35 cellular contexts compared by ENCODE assay signal in the genomic region with DNA sequence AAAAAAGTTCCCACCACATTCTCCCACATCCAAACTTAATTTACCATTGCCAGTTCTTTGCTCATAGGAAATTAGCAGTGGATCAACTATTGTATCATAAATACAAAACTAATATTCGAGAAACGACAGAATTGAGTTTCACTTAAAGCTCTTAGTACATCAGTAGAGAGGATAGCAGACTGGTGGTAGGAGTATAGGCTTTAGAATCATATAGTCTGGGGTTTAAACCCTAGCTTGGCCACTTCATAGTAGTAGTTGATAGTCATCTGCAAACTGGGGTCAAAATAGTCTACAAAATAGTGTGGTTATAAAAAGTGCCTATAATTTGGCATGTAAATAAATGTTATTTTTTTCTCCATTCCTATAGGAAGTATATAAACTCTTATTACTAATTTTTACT.
"Had no signal": no experiment of that assay in that cellular context is flagged by ENCODE, and none has a peak within 500 bp of the region (broad histone marks: within the 10 kb centered on the region; RNA-seq: fewer than 3 reads in every experiment).

No MANE protein-coding gene starts in this region.

- DNase-seq: activated effector memory CD4-positive, alpha-beta T cell treated with anti-CD3 and anti-CD28 coated beads, Interleukin-2, amount 50 U/mL, for 16 hours; activated effector memory CD4-positive, alpha-beta T cell treated with Interleukin-2 at 50 U/mL for 16 hours; activated gamma-delta T cell; activated gamma-delta T cell treated with Interleukin-2 at 50 U/mL for 16 hours; activated naive CD4-positive, alpha-beta T cell; activated naive CD4-positive, alpha-beta T cell treated with anti-CD3 and anti-CD28 coated beads for 36 hours; activated naive CD4-positive, alpha-beta T cell treated with anti-CD3 and anti-CD28 coated beads, Interleukin-2, amount 10 ng/mL, durations not matched to agents 7 days and 5 days; activated naive CD4-positive, alpha-beta T cell treated with anti-CD3 and anti-CD28 coated beads, Interleukin-2, amount 50 U/mL, for 16 hours; activated naive CD4-positive, alpha-beta T cell treated with Interleukin-2 at 50 U/mL for 16 hours; activated naive CD8-positive, alpha-beta T cell treated with anti-CD3 and anti-CD28 coated beads for 36 hours; activated naive CD8-positive, alpha-beta T cell treated with anti-CD3 and anti-CD28 coated beads, Interleukin-2, amount 10 ng/mL, durations not matched to agents 7 days and 5 days; activated naive CD8-positive, alpha-beta T cell treated with anti-CD3 and anti-CD28 coated beads, Interleukin-2, amount 50 U/mL, for 24 hours; activated T-cell treated with anti-CD3 and anti-CD28 coated beads for 4 hours; activated T-cell treated with anti-CD3 and anti-CD28 coated beads, Interleukin-2, amount 50 U/mL, for 1 hour; activated T-cell treated with anti-CD3 and anti-CD28 coated beads, Interleukin-2, amount 50 U/mL, for 24 hours; activated T-cell treated with anti-CD3 and anti-CD28 coated beads, Interleukin-2, amount 50 U/mL, for 4 hours; activated T-cell treated with anti-CD3 and anti-CD28 coated beads, Interleukin-2, amount 50 U/mL, for 48 hours; activated T-cell treated with anti-CD3 and anti-CD28 coated beads, Interleukin-2, amount 50 U/mL, for 72 hours; adrenal gland; amniotic stem cell; anterior cingulate cortex; aorta; body of pancreas; brain microvascular endothelial cell; caudate nucleus; central memory CD4-positive, alpha-beta T cell; cerebellar nuclear complex had no signal

- H3K27ac Mint-ChIP-seq: activated naive CD4-positive, alpha-beta T cell treated with anti-CD3 and anti-CD28 coated beads for 36 hours; activated naive CD4-positive, alpha-beta T cell treated with anti-CD3 and anti-CD28 coated beads, Interleukin-2, amount 10 ng/mL, durations not matched to agents 7 days and 5 days; activated naive CD4-positive, alpha-beta T cell treated with anti-CD3 and anti-CD28 coated beads, Interleukin-2, amount 50 U/mL, for 72 hours; activated naive CD8-positive, alpha-beta T cell treated with anti-CD3 and anti-CD28 coated beads for 36 hours; activated naive CD8-positive, alpha-beta T cell treated with anti-CD3 and anti-CD28 coated beads, Interleukin-2, amount 10 ng/mL, durations not matched to agents 7 days and 5 days; activated naive CD8-positive, alpha-beta T cell treated with anti-CD3 and anti-CD28 coated beads, Interleukin-2, amount 50 U/mL, for 24 hours; activated T-cell treated with anti-CD3 and anti-CD28 coated beads, Interleukin-2, amount 50 U/mL, for 24 hours; activated T-cell treated with anti-CD3 and anti-CD28 coated beads, Interleukin-2, amount 50 U/mL, for 72 hours; activated T-helper 1 cell treated with anti-CD3 and anti-CD28 coated beads, Interleukin-12 subunit alpha, Interleukin-12 subunit beta, Interleukin-2, Interleukin-4 antibody, amounts not matched to agents 30 ng/mL and 10 ng/mL and 1 ng/mL, durations not matched to agents 14 hours and 24 hours and 36 hours; activated T-helper 17 cell treated with anti-CD3 and anti-CD28 coated beads, Interleukin-2, amount 50 U/mL, for 72 hours; activated T-helper 2 cell treated with anti-CD3 and anti-CD28 coated beads, Interferon-gamma antibody, Interleukin-2, Interleukin-4, amounts not matched to agents 10 μg/mL and 5 μg/mL and 100 μg/mL, durations not matched to agents 14 hours and 24 hours and 36 hours; brain had no signal

- H3K9me3 Mint-ChIP-seq: activated naive CD4-positive, alpha-beta T cell treated with anti-CD3 and anti-CD28 coated beads for 36 hours; activated naive CD4-positive, alpha-beta T cell treated with anti-CD3 and anti-CD28 coated beads, Interleukin-2, amount 10 ng/mL, durations not matched to agents 7 days and 5 days; activated naive CD4-positive, alpha-beta T cell treated with anti-CD3 and anti-CD28 coated beads, Interleukin-2, amount 50 U/mL, for 24 hours; activated naive CD4-positive, alpha-beta T cell treated with anti-CD3 and anti-CD28 coated beads, Interleukin-2, amount 50 U/mL, for 72 hours; activated naive CD8-positive, alpha-beta T cell treated with anti-CD3 and anti-CD28 coated beads for 36 hours; activated naive CD8-positive, alpha-beta T cell treated with anti-CD3 and anti-CD28 coated beads, Interleukin-2, amount 10 ng/mL, durations not matched to agents 7 days and 5 days; activated naive CD8-positive, alpha-beta T cell treated with anti-CD3 and anti-CD28 coated beads, Interleukin-2, amount 50 U/mL, for 24 hours; activated T-cell treated with anti-CD3 and anti-CD28 coated beads, Interleukin-2, amount 50 U/mL, for 24 hours; activated T-cell treated with anti-CD3 and anti-CD28 coated beads, Interleukin-2, amount 50 U/mL, for 4 hours; activated T-cell treated with anti-CD3 and anti-CD28 coated beads, Interleukin-2, amount 50 U/mL, for 72 hours; activated T-helper 1 cell treated with anti-CD3 and anti-CD28 coated beads, Interleukin-12 subunit alpha, Interleukin-12 subunit beta, Interleukin-2, Interleukin-4 antibody, amounts not matched to agents 30 ng/mL and 10 ng/mL and 1 ng/mL, durations not matched to agents 14 hours and 24 hours and 36 hours; activated T-helper 17 cell treated with anti-CD3 and anti-CD28 coated beads, Interleukin-2, amount 50 U/mL, for 72 hours; activated T-helper 2 cell treated with anti-CD3 and anti-CD28 coated beads, Interferon-gamma antibody, Interleukin-2, Interleukin-4, amounts not matched to agents 10 μg/mL and 5 μg/mL and 100 μg/mL, durations not matched to agents 14 hours and 24 hours and 36 hours; brain; central memory CD8-positive, alpha-beta T cell had no signal

- H3K27me3 Mint-ChIP-seq: activated naive CD4-positive, alpha-beta T cell treated with anti-CD3 and anti-CD28 coated beads, Interleukin-2, amount 10 ng/mL, durations not matched to agents 7 days and 5 days; activated naive CD4-positive, alpha-beta T cell treated with anti-CD3 and anti-CD28 coated beads, Interleukin-2, amount 50 U/mL, for 24 hours; activated naive CD8-positive, alpha-beta T cell; activated naive CD8-positive, alpha-beta T cell treated with anti-CD3 and anti-CD28 coated beads for 36 hours; activated naive CD8-positive, alpha-beta T cell treated with anti-CD3 and anti-CD28 coated beads, Interleukin-2, amount 10 ng/mL, durations not matched to agents 7 days and 5 days; activated naive CD8-positive, alpha-beta T cell treated with anti-CD3 and anti-CD28 coated beads, Interleukin-2, amount 50 U/mL, for 24 hours; activated T-cell treated with anti-CD3 and anti-CD28 coated beads, Interleukin-2, amount 50 U/mL, for 24 hours; activated T-helper 17 cell treated with anti-CD3 and anti-CD28 coated beads, Interleukin-2, amount 50 U/mL, for 72 hours; brain; central memory CD8-positive, alpha-beta T cell had no signal

- ATAC-seq: activated naive CD4-positive, alpha-beta T cell treated with anti-CD3 and anti-CD28 coated beads, Interleukin-2, amount 50 U/mL, for 72 hours; activated naive CD8-positive, alpha-beta T cell treated with anti-CD3 and anti-CD28 coated beads, Interleukin-2, amount 50 U/mL, for 24 hours; activated T-cell treated with anti-CD3 and anti-CD28 coated beads, Interleukin-2, amount 50 U/mL, for 4 hours; activated T-cell treated with anti-CD3 and anti-CD28 coated beads, Interleukin-2, amount 50 U/mL, for 72 hours; activated T-helper 17 cell treated with anti-CD3 and anti-CD28 coated beads, Interleukin-2, amount 50 U/mL, for 72 hours; body of pancreas had no signal

- H3K4me3 Mint-ChIP-seq: activated naive CD4-positive, alpha-beta T cell treated with anti-CD3 and anti-CD28 coated beads for 36 hours; activated naive CD4-positive, alpha-beta T cell treated with anti-CD3 and anti-CD28 coated beads, Interleukin-2, amount 10 ng/mL, durations not matched to agents 7 days and 5 days; activated naive CD4-positive, alpha-beta T cell treated with anti-CD3 and anti-CD28 coated beads, Interleukin-2, amount 50 U/mL, for 24 hours; activated naive CD8-positive, alpha-beta T cell; activated naive CD8-positive, alpha-beta T cell treated with anti-CD3 and anti-CD28 coated beads for 36 hours; activated naive CD8-positive, alpha-beta T cell treated with anti-CD3 and anti-CD28 coated beads, Interleukin-2, amount 10 ng/mL, durations not matched to agents 7 days and 5 days; activated naive CD8-positive, alpha-beta T cell treated with anti-CD3 and anti-CD28 coated beads, Interleukin-2, amount 50 U/mL, for 24 hours; activated T-cell treated with anti-CD3 and anti-CD28 coated beads, Interleukin-2, amount 50 U/mL, for 24 hours; activated T-cell treated with anti-CD3 and anti-CD28 coated beads, Interleukin-2, amount 50 U/mL, for 4 hours; activated T-cell treated with anti-CD3 and anti-CD28 coated beads, Interleukin-2, amount 50 U/mL, for 72 hours; activated T-helper 1 cell treated with anti-CD3 and anti-CD28 coated beads, Interleukin-12 subunit alpha, Interleukin-12 subunit beta, Interleukin-2, Interleukin-4 antibody, amounts not matched to agents 30 ng/mL and 10 ng/mL and 1 ng/mL, durations not matched to agents 14 hours and 24 hours and 36 hours; activated T-helper 17 cell treated with anti-CD3 and anti-CD28 coated beads, Interleukin-2, amount 50 U/mL, for 72 hours; brain; central memory CD8-positive, alpha-beta T cell had no signal
